In genomic region chr6:111745186-111745585, GRCh38 we compare ENCODE assay signal across 14 cellular contexts.
DNase-seq lines count a peak whose midpoint lies in the region; TF ChIP-seq lines count a peak whose summit lies in the region.
"Had no signal": no experiment of that assay in that cellular context is flagged by ENCODE, and none has a peak within 500 bp of the region (broad histone marks: within the 10 kb centered on the region; RNA-seq: fewer than 3 reads in every experiment).

No MANE protein-coding gene starts in this region.

- H3K4ac ChIP-seq in H9 (ENCODE audit: low read depth, low read length) (no peak overlapping the region), neuronal stem cell (ENCODE audit: low read length) (no peak overlapping the region)

- no peak overlapping the region for H3K56ac ChIP-seq in H9 (ENCODE audit: insufficient read length, low read depth, low read length)

- no peaks in the 10 kb centered on the region for H3K9me3 ChIP-seq in H9 (ENCODE audit: control insufficient read depth, low read depth, low read length)
- no peaks in the 10 kb centered on the region for H3K9me3 ChIP-seq in neuronal stem cell (replicated peaks in 1 of 2; ENCODE audit: control insufficient read depth in 2 of 2, insufficient read depth in 1 of 2, low read depth in 1 of 2, low read length in 2 of 2)
- H3K9me3 ChIP-seq in spleen, result no peaks in the 10 kb centered on the region
- H3K9me3 ChIP-seq: adrenal gland had no signal

- TF ChIP-seq CTCF in H9 (conservative IDR thresholded peaks at IDR 0.05) (no peak), epithelial cell of esophagus (IDR thresholded peaks at IDR 0.05; ENCODE audit: insufficient read depth, low read depth, low read length, missing control alignments) (no peak), spleen (IDR thresholded peaks at IDR 0.05 in 8 of 11, conservative IDR thresholded peaks at IDR 0.05 in 3 of 11) (no peak)

- H3K27me3 ChIP-seq in H9 (ENCODE audit: insufficient read depth, low read length), result no peaks in the 10 kb centered on the region
- H3K27me3 ChIP-seq in neuronal stem cell (ENCODE audit: control insufficient read depth in 3 of 3, insufficient read depth in 3 of 3, low read depth in 1 of 3, low read length in 3 of 3), result no peaks in the 10 kb centered on the region
- H3K27me3 ChIP-seq in spleen (replicated peaks in 1 of 7), result no peaks in the 10 kb centered on the region
- H3K27me3 ChIP-seq: adrenal gland had no signal

- no peak overlapping the region for H2AK5ac ChIP-seq in H9 (ENCODE audit: insufficient read length, low read length)
- no peak overlapping the region for H2AK5ac ChIP-seq in neuronal stem cell (ENCODE audit: low read depth, low read length)

- no peak overlapping the region for H2BK20ac ChIP-seq in H9 (ENCODE audit: low read depth, low read length, poor library complexity, severe bottlenecking)

- no peak overlapping the region for H2AFZ ChIP-seq in H9 (ENCODE audit: low read length)
- H2AFZ ChIP-seq in neuronal stem cell (ENCODE audit: low read length), result no peak overlapping the region

- no CpG with 5 or more reads among the region's 4 CpGs for WGBS in H9 (ENCODE audit: extremely low coverage, insufficient read length, low lambda C conversion rate)
- no CpG with 5 or more reads among the region's 4 CpGs for WGBS in neuronal stem cell (ENCODE audit: extremely low coverage in 2 of 2, insufficient read length in 2 of 2, insufficient replicate concordance in 1 of 2), 2 donors
- 94 to 100% (median 99%) methylated on average over 4 of the region's 4 CpGs for WGBS in spleen, 5 donors

- H3K27me3 Mint-ChIP-seq in activated CD4-positive, alpha-beta memory T cell treated with anti-CD3 and anti-CD28 coated beads for 36 hours, result no peaks in the 10 kb centered on the region
- no peaks in the 10 kb centered on the region for H3K27me3 Mint-ChIP-seq in activated CD4-positive, alpha-beta memory T cell treated with anti-CD3 and anti-CD28 coated beads, Interleukin-2, amount 10 ng/mL, durations not matched to agents 7 days and 5 days
- H3K27me3 Mint-ChIP-seq in H9 (ENCODE audit: low read depth), result no peaks in the 10 kb centered on the region
- H3K27me3 Mint-ChIP-seq: memory B cell had no signal

- H3K27ac ChIP-seq in H9 (ENCODE audit: insufficient read length, low read depth, low read length) (no peak overlapping the region), neuronal stem cell (replicated peaks; ENCODE audit: low read length) (no peak overlapping the region), spleen (peak overlapping the region in 3 of 8 donors; percentile 86 to 92 (median 87))

- H3K4me1 Mint-ChIP-seq in activated CD4-positive, alpha-beta memory T cell treated with anti-CD3 and anti-CD28 coated beads for 36 hours (ENCODE audit: low read depth), result peaks cover 90% of the 10 kb centered on the region
- peaks cover 69% of the 10 kb centered on the region for H3K4me1 Mint-ChIP-seq in activated CD4-positive, alpha-beta memory T cell treated with anti-CD3 and anti-CD28 coated beads, Interleukin-2, amount 10 ng/mL, durations not matched to agents 7 days and 5 days
- H3K4me1 Mint-ChIP-seq in H9, result peaks cover 29 to 37% of the 10 kb centered on the region in 2 experiments

- H2BK12ac ChIP-seq in H9 (ENCODE audit: insufficient read length, low read depth, low read length), result no peak overlapping the region
- H2BK12ac ChIP-seq in neuronal stem cell (ENCODE audit: low read length), result no peak overlapping the region

- no peaks in the 10 kb centered on the region for H4K20me1 ChIP-seq in H9 (ENCODE audit: control insufficient read depth, insufficient read depth, insufficient read length)

- no peaks in the 10 kb centered on the region for H3K9me3 Mint-ChIP-seq in activated CD4-positive, alpha-beta memory T cell treated with anti-CD3 and anti-CD28 coated beads for 36 hours
- H3K9me3 Mint-ChIP-seq in activated CD4-positive, alpha-beta memory T cell treated with anti-CD3 and anti-CD28 coated beads, Interleukin-2, amount 10 ng/mL, durations not matched to agents 7 days and 5 days, result no peaks in the 10 kb centered on the region
- H3K9me3 Mint-ChIP-seq in H9, result no peaks in the 10 kb centered on the region
- H3K9me3 Mint-ChIP-seq: memory B cell had no signal

- H3K18ac ChIP-seq in H9 (ENCODE audit: insufficient read length, low read depth, low read length) (no peak overlapping the region), neuronal stem cell (ENCODE audit: low read length) (peak overlapping the region; percentile 28)

- H3T11ph ChIP-seq in H9 (ENCODE audit: low read length), result no peak overlapping the region

- H3K36me3 ChIP-seq in neuronal stem cell (replicated peaks in 1 of 2; ENCODE audit: control insufficient read depth in 2 of 2, insufficient read depth in 2 of 2, low read length in 2 of 2) (peaks cover 0 to 88% of the 10 kb centered on the region in 2 donors), spleen (peaks cover 0 to 17% (median 0%) of the 10 kb centered on the region in 6 donors)
- H3K36me3 ChIP-seq: adrenal gland had no signal

- no peaks in the 10 kb centered on the region for H3K79me2 ChIP-seq in H9 (ENCODE audit: insufficient read depth, low read length)

- TF ChIP-seq POLR2A in spleen (IDR thresholded peaks at IDR 0.05), result no peak

- H3K79me1 ChIP-seq in H9 (ENCODE audit: insufficient read depth, low read depth, low read length, poor library complexity, severe bottlenecking) (no peaks in the 10 kb centered on the region), neuronal stem cell (ENCODE audit: low read depth, low read length) (no peaks in the 10 kb centered on the region)

- no peak overlapping the region for H3K4me3 Mint-ChIP-seq in activated CD4-positive, alpha-beta memory T cell treated with anti-CD3 and anti-CD28 coated beads for 36 hours
- H3K4me3 Mint-ChIP-seq in activated CD4-positive, alpha-beta memory T cell treated with anti-CD3 and anti-CD28 coated beads, Interleukin-2, amount 10 ng/mL, durations not matched to agents 7 days and 5 days, result no peak overlapping the region
- no peak overlapping the region for H3K4me3 Mint-ChIP-seq in H9
- H3K4me3 Mint-ChIP-seq: memory B cell had no signal

- no peaks in the 10 kb centered on the region for H3K23me2 ChIP-seq in H9 (ENCODE audit: insufficient read length, low read depth, low read length, poor library complexity, severe bottlenecking)

- no peak overlapping the region for H4K91ac ChIP-seq in H9 (ENCODE audit: insufficient read length, low read depth, low read length)
- H4K91ac ChIP-seq in neuronal stem cell (ENCODE audit: low read depth, low read length, poor library complexity), result no peak overlapping the region

- CTCF ChIA-PET in activated CD4-positive, alpha-beta memory T cell treated with anti-CD3 and anti-CD28 coated beads for 36 hours (lab: Charles Lee), result no interaction called here
- CTCF ChIA-PET in activated CD4-positive, alpha-beta memory T cell treated with anti-CD3 and anti-CD28 coated beads, Interleukin-2, amount 10 ng/mL, durations not matched to agents 7 days and 5 days (lab: Charles Lee), result no interaction called here

- intact Hi-C loops in activated CD4-positive, alpha-beta memory T cell treated with anti-CD3 and anti-CD28 coated beads for 36 hours (cut with micrococcal nuclease), result no loop called here
- intact Hi-C loops in spleen (cut with DNase I; ENCODE audit: low total_unique reads), result no loop called here

- H3K4me3 ChIP-seq in epithelial cell of esophagus (ENCODE audit: low read length), result no peak overlapping the region
- no peak overlapping the region for H3K4me3 ChIP-seq in neuronal stem cell (ENCODE audit: low read length in 2 of 2)
- no peak overlapping the region for H3K4me3 ChIP-seq in spleen
- H3K4me3 ChIP-seq: adrenal gland had no signal

- H2BK15ac ChIP-seq in H9 (ENCODE audit: low read depth, low read length) (no peak overlapping the region), neuronal stem cell (ENCODE audit: low read length) (no peak overlapping the region)

- peaks cover 58% of the 10 kb centered on the region for H3K36me3 Mint-ChIP-seq in activated CD4-positive, alpha-beta memory T cell treated with anti-CD3 and anti-CD28 coated beads for 36 hours
- H3K36me3 Mint-ChIP-seq in activated CD4-positive, alpha-beta memory T cell treated with anti-CD3 and anti-CD28 coated beads, Interleukin-2, amount 10 ng/mL, durations not matched to agents 7 days and 5 days (ENCODE audit: low read depth), result peaks cover 67% of the 10 kb centered on the region
- peaks cover 0 to 5% (median 4%) of the 10 kb centered on the region in 3 experiments; a peak in 3 of 7 replicates for H3K36me3 Mint-ChIP-seq in H9 (ENCODE audit: insufficient read depth in 1 of 3, low read depth in 3 of 3)

- POLR2A ChIA-PET in activated CD4-positive, alpha-beta memory T cell treated with anti-CD3 and anti-CD28 coated beads for 36 hours (lab: Charles Lee), result no interaction called here
- POLR2A ChIA-PET in activated CD4-positive, alpha-beta memory T cell treated with anti-CD3 and anti-CD28 coated beads, Interleukin-2, amount 10 ng/mL, durations not matched to agents 7 days and 5 days (lab: Charles Lee), result interaction anchor here (1.0 kb wide), 1 partner anchor 25 kb away, joined by 3 read pairs; no protein-coding TSS in a partner anchor

- H3K4me1 ChIP-seq in H9 (ENCODE audit: insufficient read depth, low read length), result peaks cover 19% of the 10 kb centered on the region
- H3K4me1 ChIP-seq in neuronal stem cell (ENCODE audit: control insufficient read depth in 2 of 2, insufficient read depth in 1 of 2, low read depth in 1 of 2, low read length in 2 of 2), result peaks cover 20 to 29% of the 10 kb centered on the region in 2 donors
- peaks cover 25 to 100% (median 80%) of the 10 kb centered on the region in 6 donors for H3K4me1 ChIP-seq in spleen

- no peak overlapping the region for H4K8ac ChIP-seq in H9 (replicated peaks; ENCODE audit: insufficient read length, low read depth, low read length)
- H4K8ac ChIP-seq in neuronal stem cell (ENCODE audit: low read depth, low read length), result no peak overlapping the region

- H3K14ac ChIP-seq in H9 (ENCODE audit: insufficient read depth, low read length), result no peak overlapping the region
- H3K14ac ChIP-seq in neuronal stem cell (ENCODE audit: low read length), result no peak overlapping the region

- H2BK120ac ChIP-seq in H9 (ENCODE audit: low read depth, low read length, poor library complexity, severe bottlenecking) (no peak overlapping the region), neuronal stem cell (ENCODE audit: low read depth, low read length) (no peak overlapping the region)

- H3K23ac ChIP-seq in H9 (ENCODE audit: insufficient read length, low read depth, low read length) (no peak overlapping the region), neuronal stem cell (ENCODE audit: low read depth, low read length, poor library complexity) (no peak overlapping the region)

- H2BK5ac ChIP-seq in H9 (ENCODE audit: insufficient read length, low read length), result no peak overlapping the region
- H2BK5ac ChIP-seq in neuronal stem cell (ENCODE audit: low read length), result no peak overlapping the region

- no peak overlapping the region for H4K5ac ChIP-seq in H9 (ENCODE audit: insufficient read length, low read depth, low read length)

- H3K9ac ChIP-seq in H9 (ENCODE audit: extremely low read depth, insufficient read length, low read length) (no peak overlapping the region), neuronal stem cell (ENCODE audit: low read depth, low read length, poor library complexity) (no peak overlapping the region)

- no peak for DNase-seq in activated CD4-positive, alpha-beta memory T cell treated with anti-CD3 and anti-CD28 coated beads for 36 hours
- DNase-seq in activated CD4-positive, alpha-beta memory T cell treated with anti-CD3 and anti-CD28 coated beads, Interleukin-2, amount 10 ng/mL, durations not matched to agents 7 days and 5 days, result no peak
- DNase-seq in H9, result no peak
- DNase-seq in epithelial cell of esophagus (ENCODE audit: low read depth), result peak; percentile 28
- no peak for DNase-seq in neuronal stem cell (ENCODE audit: low spot score)
- no peak for DNase-seq in dedifferentiated amniotic fluid mesenchymal stem cell (ENCODE audit: extremely low spot score)
- no peak for DNase-seq in spleen
- DNase-seq in SHP77 treated with DMSO at 0.1 percent for 48 hours (lab: John Stamatoyannopoulos, UW), result no peak
- DNase-seq: adrenal gland; central memory CD4-positive, alpha-beta T cell; NCI-H2029 treated with DMSO at 0.1 percent for 48 hours; NCI-H526 treated with DMSO at 0.1 percent for 48 hours; trophoblast cell had no signal

- peak overlapping the region; percentile 16 for H3K27ac Mint-ChIP-seq in activated CD4-positive, alpha-beta memory T cell treated with anti-CD3 and anti-CD28 coated beads for 36 hours
- H3K27ac Mint-ChIP-seq in activated CD4-positive, alpha-beta memory T cell treated with anti-CD3 and anti-CD28 coated beads, Interleukin-2, amount 10 ng/mL, durations not matched to agents 7 days and 5 days, result no peak overlapping the region
- H3K27ac Mint-ChIP-seq in H9, result peak overlapping the region in 2 of 3 experiments; percentile 19 to 94; a peak in 2 of 7 replicates
- H3K27ac Mint-ChIP-seq: memory B cell had no signal

- H3K4me2 ChIP-seq in H9 (ENCODE audit: insufficient read depth, insufficient read length, low read length) (no peak overlapping the region), neuronal stem cell (ENCODE audit: insufficient read depth, low read length, poor library complexity, severe bottlenecking) (no peak overlapping the region)
